Comparison of ENCODE assay signal across 8 cellular contexts in the genomic region with DNA sequence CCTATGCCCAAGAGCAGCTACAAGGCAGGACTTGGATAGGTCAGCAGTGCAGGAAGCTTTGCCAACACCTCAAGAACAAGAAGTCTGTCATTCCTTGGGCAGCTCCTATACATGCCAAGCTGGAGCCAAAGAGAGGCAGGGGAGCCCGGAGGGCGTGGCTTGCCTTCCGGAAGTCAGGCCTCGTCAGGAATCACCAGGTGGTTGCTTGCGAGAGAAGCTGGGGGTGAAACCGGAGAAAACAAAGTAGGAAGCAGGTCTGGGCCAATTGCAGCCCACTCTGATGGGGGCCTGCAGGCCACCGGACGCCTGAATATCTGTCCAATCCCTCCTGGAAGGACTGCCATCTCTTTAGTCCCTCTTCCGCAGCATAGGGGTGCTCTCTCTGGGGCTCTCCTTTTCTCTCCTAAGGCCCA. TPM values are rescaled to one million over a fixed set of nuclear protein-coding genes. Genes with fewer than 3 reads are reported as not detected.
DNase-seq lines count a peak whose midpoint lies in the region; ATAC-seq and TF ChIP-seq lines count a peak whose summit lies in the region.

No MANE protein-coding gene starts in this region.

- ATAC-seq in natural killer cell treated with Interleukin-12 subunit alpha and Interleukin-12 subunit beta and Interleukin-15 and Interleukin-18, amount 100 ng/mL, for 72 hours = no peak

- no peaks in the 10 kb centered on the region for H3K27me3 ChIP-seq in endodermal cell (ENCODE audit: control insufficient read depth, insufficient read depth, low read length, poor library complexity, severe bottlenecking)

- peaks cover 4% of the 10 kb centered on the region; the same call in 1 of the 2 replicates for H3K9me3 Mint-ChIP-seq in HFFc6
- H3K9me3 Mint-ChIP-seq in endodermal cell = peaks cover 10% of the 10 kb centered on the region
- H3K9me3 Mint-ChIP-seq in natural killer cell treated with Interleukin-12 subunit alpha and Interleukin-12 subunit beta and Interleukin-15 and Interleukin-18, amount 100 ng/mL, for 72 hours = no peaks in the 10 kb centered on the region

- 89 to 93% methylated on average over 9 of the region's 9 CpGs for WGBS in endodermal cell (ENCODE audit: insufficient coverage in 1 of 2, insufficient read length in 1 of 2), 2 experiments

- peak overlapping the region; percentile 89 for H3K27ac ChIP-seq in RWPE1
- H3K27ac ChIP-seq in endodermal cell (ENCODE audit: low read depth, low read length) = peak overlapping the region; percentile 87

- peaks cover 17% of the 10 kb centered on the region for H3K4me1 Mint-ChIP-seq in HFFc6 (ENCODE audit: low read depth)
- H3K4me1 Mint-ChIP-seq in endodermal cell = peaks cover 3% of the 10 kb centered on the region
- H3K4me1 Mint-ChIP-seq in natural killer cell treated with Interleukin-12 subunit alpha and Interleukin-12 subunit beta and Interleukin-15 and Interleukin-18, amount 100 ng/mL, for 72 hours (ENCODE audit: low read depth in 2 of 2) = peaks cover 8 to 9% of the 10 kb centered on the region in 2 donors

- POLR2A ChIA-PET in RWPE1 (lab: Yijun Ruan, JAX; ENCODE audit: low non-redundant PET) = interaction anchor here (1.1 kb wide), 1 partner anchor 54 kb away, joined by 4 read pairs; no protein-coding TSS in a partner anchor

- peaks cover 6% of the 10 kb centered on the region for H3K27me3 Mint-ChIP-seq in HFFc6 (ENCODE audit: insufficient read depth)
- peaks cover 7% of the 10 kb centered on the region for H3K27me3 Mint-ChIP-seq in endodermal cell (ENCODE audit: insufficient read depth)
- peaks cover 3 to 4% of the 10 kb centered on the region in 2 donors for H3K27me3 Mint-ChIP-seq in natural killer cell treated with Interleukin-12 subunit alpha and Interleukin-12 subunit beta and Interleukin-15 and Interleukin-18, amount 100 ng/mL, for 72 hours

- CTCF ChIA-PET in RWPE1 (lab: Yijun Ruan, JAX) = interaction anchor here (0.6 to 1.0 kb wide), 3 partner anchors 11 to 643 kb away, joined by 3 read pairs; no protein-coding TSS in a partner anchor

- DNase-seq in Ammon's horn (ENCODE audit: low spot score) = peak; percentile 4
- no peak for DNase-seq in HFFc6
- DNase-seq in RWPE1 (ENCODE audit: low spot score) = no peak
- peak; percentile 69 for DNase-seq in endodermal cell
- DNase-seq in natural killer cell treated with Interleukin-12 subunit alpha and Interleukin-12 subunit beta and Interleukin-15 and Interleukin-18, amount 100 ng/mL, for 72 hours (ENCODE audit: low spot score) = no peak
- DNase-seq in GM19238 (ENCODE audit: insufficient read length, low spot score) = no peak
- DNase-seq in NCI-H1694 treated with DMSO at 0.1 percent for 48 hours (lab: John Stamatoyannopoulos, UW) = no peak
- DNase-seq in GDM1 (lab: John Stamatoyannopoulos, UW) = no peak

- H3K36me3 ChIP-seq in endodermal cell (ENCODE audit: control insufficient read depth, insufficient read depth, low read length) = peaks cover 3% of the 10 kb centered on the region

- no peaks in the 10 kb centered on the region for H3K9me3 ChIP-seq in endodermal cell (ENCODE audit: control insufficient read depth, low read length)

- TF ChIP-seq CTCF in HFFc6 (IDR thresholded peaks at IDR 0.05) (no peak), RWPE1 (conservative IDR thresholded peaks at IDR 0.05; ENCODE audit: low read depth) (no peak), endodermal cell (conservative IDR thresholded peaks at IDR 0.05) (no peak)

- H3K4me3 Mint-ChIP-seq in HFFc6 (peak overlapping the region; percentile 87), endodermal cell (peak overlapping the region; percentile 75)
- H3K4me3 Mint-ChIP-seq in natural killer cell treated with Interleukin-12 subunit alpha and Interleukin-12 subunit beta and Interleukin-15 and Interleukin-18, amount 100 ng/mL, for 72 hours = peak overlapping the region; percentile 88

- H3K4me3 ChIP-seq in endodermal cell (ENCODE audit: low read length) = peak overlapping the region; percentile 72

- H3K36me3 Mint-ChIP-seq in HFFc6 (ENCODE audit: low read depth) (no peaks in the 10 kb centered on the region; the same call in 1 of the 2 replicates), endodermal cell (ENCODE audit: low read depth) (peaks cover 13% of the 10 kb centered on the region)
- H3K36me3 Mint-ChIP-seq in natural killer cell treated with Interleukin-12 subunit alpha and Interleukin-12 subunit beta and Interleukin-15 and Interleukin-18, amount 100 ng/mL, for 72 hours = peaks cover 4% of the 10 kb centered on the region

- peak overlapping the region; percentile 31 for H3K9ac ChIP-seq in endodermal cell (ENCODE audit: extremely low read depth, low read length, poor library complexity, severe bottlenecking)

- H3K27ac Mint-ChIP-seq in HFFc6 = peak overlapping the region; percentile 99
- H3K27ac Mint-ChIP-seq in endodermal cell = peak overlapping the region; percentile 90
- H3K27ac Mint-ChIP-seq in natural killer cell treated with Interleukin-12 subunit alpha and Interleukin-12 subunit beta and Interleukin-15 and Interleukin-18, amount 100 ng/mL, for 72 hours = peak overlapping the region; percentile 84 to 96

- H3K4me1 ChIP-seq in endodermal cell (ENCODE audit: control insufficient read depth, insufficient read depth, low read length) = no peaks in the 10 kb centered on the region

RNA-seq across cellular contexts. Expression of a gene that starts 0.8 kb away (rescaled TPM):
- 1 to 10 TPM; 6.7 to 9.2 (median 7.8) TPM for total RNA-seq in HFFc6 (2021; fragmentation: NEBNext Ultra II Directional; extraction: Animal tissue kit (Norgen Biotek cat#: 25700))
- 10 to 100 TPM; 13.0 to 14.7 TPM for total RNA-seq in endodermal cell
- polyA plus RNA-seq in endodermal cell (2013, experiment 1 of 2) = 11.1 TPM
- polyA plus RNA-seq in endodermal cell (2013, experiment 2 of 2) = 10.6 TPM
- 10 to 100 TPM in 1 of 2 donors, 1 to 10 TPM in 1; 9.4 to 11.4 TPM for total RNA-seq in natural killer cell treated with Interleukin-12 subunit alpha and Interleukin-12 subunit beta and Interleukin-15 and Interleukin-18, amount 100 ng/mL, for 72 hours

RNA-seq across cellular contexts. Expression of a gene that starts 48.1 kb away (rescaled TPM):
- 10 to 100 TPM; 38.6 to 58.1 (median 46.2) TPM for total RNA-seq in HFFc6 (2021; fragmentation: NEBNext Ultra II Directional; extraction: Animal tissue kit (Norgen Biotek cat#: 25700))
- total RNA-seq in endodermal cell = 10 to 100 TPM; 19.5 to 23.3 TPM
- polyA plus RNA-seq in endodermal cell (2013, experiment 1 of 2) = 30.7 TPM
- 31.6 TPM for polyA plus RNA-seq in endodermal cell (2013, experiment 2 of 2)
- 10 to 100 TPM; 47.9 to 50.2 TPM for total RNA-seq in natural killer cell treated with Interleukin-12 subunit alpha and Interleukin-12 subunit beta and Interleukin-15 and Interleukin-18, amount 100 ng/mL, for 72 hours

RNA-seq across cellular contexts. Expression of a gene that starts 53.0 kb away (rescaled TPM):
- total RNA-seq in HFFc6 (2021; fragmentation: NEBNext Ultra II Directional; extraction: Animal tissue kit (Norgen Biotek cat#: 25700)) = 10 to 100 TPM; 16.7 to 23.8 (median 20.5) TPM
- 1 to 10 TPM in 1 of 2 donors, under 1 TPM in 1; 0.71 to 1.1 TPM for total RNA-seq in endodermal cell
- polyA plus RNA-seq in endodermal cell (2013, experiment 1 of 2) = 27.2 TPM
- 22.0 TPM for polyA plus RNA-seq in endodermal cell (2013, experiment 2 of 2)
- total RNA-seq in natural killer cell treated with Interleukin-12 subunit alpha and Interleukin-12 subunit beta and Interleukin-15 and Interleukin-18, amount 100 ng/mL, for 72 hours = 10 to 100 TPM; 42.8 to 45.4 TPM

Comparison
In these comparisons a context has a peak if more than half of its experiments do, and no peak if none do; other contexts are left out.
1. DNase-seq: peak in Ammon's horn (single experiment) and endodermal cell (single experiment); none in HFFc6 (single experiment), RWPE1 (single experiment), natural killer cell treated with Interleukin-12 subunit alpha and Interleukin-12 subunit beta and Interleukin-15 and Interleukin-18, amount 100 ng/mL, for 72 hours (single experiment), GM19238 (single experiment), NCI-H1694 treated with DMSO at 0.1 percent for 48 hours (single experiment) and GDM1 (single experiment).
2. RNA of a gene that starts 53.0 kb away (total RNA-seq): 42.8 to 45.4 TPM in natural killer cell treated with Interleukin-12 subunit alpha and Interleukin-12 subunit beta and Interleukin-15 and Interleukin-18, amount 100 ng/mL, for 72 hours and 16.7 to 23.8 TPM in HFFc6; 0.71 to 1.1 TPM in endodermal cell; every median in the first group is over 4 times any median in the second.
3. Peak in every context shown above with its lines, with median percentiles within 50 percentile points of each other: H3K27ac Mint-ChIP-seq and H3K4me3 Mint-ChIP-seq.